Comparison of ENCODE assay signal across 8 cellular contexts in genomic region chr7:121278120-121279021, GRCh38. TPM values are rescaled to one million over a fixed set of nuclear protein-coding genes. Genes with fewer than 3 reads are reported as not detected.
A peak's percentile ranks its signal among the peaks of the same experiment; 100 is the strongest.
DNase-seq lines count a peak whose midpoint lies in the region; ATAC-seq and TF ChIP-seq lines count a peak whose summit lies in the region.

No MANE protein-coding gene starts in this region.

- ATAC-seq in GM19328 (IDR thresholded peaks at IDR 0.05; ENCODE audit: unreplicated experiment): peak; percentile 98
- ATAC-seq in HG03135 (IDR thresholded peaks at IDR 0.05; ENCODE audit: unreplicated experiment): peak; percentile 100

- no peak overlapping the region for H3K4me3 Mint-ChIP-seq in activated T-helper 2 cell treated with anti-CD3 and anti-CD28 coated beads, Interferon-gamma antibody, Interleukin-2, Interleukin-4, amounts not matched to agents 10 μg/mL and 5 μg/mL and 100 μg/mL, durations not matched to agents 14 hours and 24 hours and 36 hours (ENCODE audit: low read depth)

- DNase-seq in A172 (ENCODE audit: low spot score) (peak; percentile 55), lower leg skin (ENCODE audit: low spot score in 2 of 2) (no peak), activated gamma-delta T cell treated with Interleukin-2 at 50 U/mL for 16 hours (no peak), SKM-1 (lab: John Stamatoyannopoulos, UW; ENCODE audit: unreplicated experiment) (no peak), NOMO-1 treated with dmso at 0.1 percent for 144 hours (lab: John Stamatoyannopoulos, UW; ENCODE audit: unreplicated experiment) (no peak)
- DNase-seq in activated T-helper 2 cell treated with anti-CD3 and anti-CD28 coated beads, Interferon-gamma antibody, Interleukin-2, Interleukin-4, amounts not matched to agents 10 μg/mL and 5 μg/mL and 100 μg/mL, durations not matched to agents 14 hours and 24 hours and 36 hours (ENCODE audit: low spot score): no peak

- no peaks in the 10 kb centered on the region for H3K36me3 Mint-ChIP-seq in activated T-helper 2 cell treated with anti-CD3 and anti-CD28 coated beads, Interferon-gamma antibody, Interleukin-2, Interleukin-4, amounts not matched to agents 10 μg/mL and 5 μg/mL and 100 μg/mL, durations not matched to agents 14 hours and 24 hours and 36 hours (ENCODE audit: low read depth)

- WGBS in lower leg skin, 2 donors: 72% methylated on average over 2 of the region's 2 CpGs

- intact Hi-C loops in activated T-helper 2 cell treated with anti-CD3 and anti-CD28 coated beads, Interferon-gamma antibody, Interleukin-2, Interleukin-4, amounts not matched to agents 10 μg/mL and 5 μg/mL and 100 μg/mL, durations not matched to agents 14 hours and 24 hours and 36 hours (cut with micrococcal nuclease): loop anchor here (1.0 to 2.0 kb wide), 11 partner anchors 7 to 328 kb away; partner anchors contain the start of genes FAM3C and ING3
- intact Hi-C loops in lower leg skin (cut with DNase I; ENCODE audit: low total_unique reads): no loop called here

- no peak for TF ChIP-seq POLR2A in lower leg skin (IDR thresholded peaks at IDR 0.05)

- H3K9me3 Mint-ChIP-seq in activated T-helper 2 cell treated with anti-CD3 and anti-CD28 coated beads, Interferon-gamma antibody, Interleukin-2, Interleukin-4, amounts not matched to agents 10 μg/mL and 5 μg/mL and 100 μg/mL, durations not matched to agents 14 hours and 24 hours and 36 hours: no peaks in the 10 kb centered on the region

- H3K4me1 Mint-ChIP-seq in activated T-helper 2 cell treated with anti-CD3 and anti-CD28 coated beads, Interferon-gamma antibody, Interleukin-2, Interleukin-4, amounts not matched to agents 10 μg/mL and 5 μg/mL and 100 μg/mL, durations not matched to agents 14 hours and 24 hours and 36 hours (ENCODE audit: low read depth): peaks cover 37% of the 10 kb centered on the region

- H3K4me3 ChIP-seq in lower leg skin (ENCODE audit: low read depth, poor library complexity, severe bottlenecking): no peak overlapping the region

- peaks cover 7% of the 10 kb centered on the region for H3K27me3 Mint-ChIP-seq in activated T-helper 2 cell treated with anti-CD3 and anti-CD28 coated beads, Interferon-gamma antibody, Interleukin-2, Interleukin-4, amounts not matched to agents 10 μg/mL and 5 μg/mL and 100 μg/mL, durations not matched to agents 14 hours and 24 hours and 36 hours (ENCODE audit: low read depth)

- peak overlapping the region; percentile 79 for H3K27ac Mint-ChIP-seq in activated T-helper 2 cell treated with anti-CD3 and anti-CD28 coated beads, Interferon-gamma antibody, Interleukin-2, Interleukin-4, amounts not matched to agents 10 μg/mL and 5 μg/mL and 100 μg/mL, durations not matched to agents 14 hours and 24 hours and 36 hours

- no peak for TF ChIP-seq CTCF in lower leg skin (IDR thresholded peaks at IDR 0.05)

RNA-seq across cellular contexts. Expression of gene WNT16, which starts 50.4 kb away (rescaled TPM):
- total RNA-seq in A172 (2014; rRNA removed; shearing (Covaris generic)): not detected in 2 replicates
- total RNA-seq in activated T-helper 2 cell treated with anti-CD3 and anti-CD28 coated beads, Interferon-gamma antibody, Interleukin-2, Interleukin-4, amounts not matched to agents 10 μg/mL and 5 μg/mL and 100 μg/mL, durations not matched to agents 14 hours and 24 hours and 36 hours: not detected in 2 replicates
- total RNA-seq in lower leg skin: 10 to 100 TPM; 12.7 to 23.9 (median 16.2) TPM

Comparison
In these comparisons a context has a peak if more than half of its experiments do, and no peak if none do; other contexts are left out.
1. RNA of gene WNT16, which starts 50.4 kb away (total RNA-seq): 12.7 to 23.9 TPM in lower leg skin; not detected in A172 and not detected in activated T-helper 2 cell treated with anti-CD3 and anti-CD28 coated beads, Interferon-gamma antibody, Interleukin-2, Interleukin-4, amounts not matched to agents 10 μg/mL and 5 μg/mL and 100 μg/mL, durations not matched to agents 14 hours and 24 hours and 36 hours; every median in the first group is over 10 times any median in the second.